Comparison of ENCODE assay signal across 8 cellular contexts in genomic region chr1:44318097-44319088, GRCh38. TPM values are rescaled to one million over a fixed set of nuclear protein-coding genes. Genes with fewer than 3 reads are reported as not detected.
A peak's percentile ranks its signal among the peaks of the same experiment; 100 is the strongest.
DNase-seq lines count a peak whose midpoint lies in the region; ATAC-seq and TF ChIP-seq lines count a peak whose summit lies in the region.

No MANE protein-coding gene starts in this region.

- H3K9me2 ChIP-seq in hepatocyte (replicated peaks; ENCODE audit: insufficient read depth), result no peaks in the 10 kb centered on the region

- peaks cover 7% of the 10 kb centered on the region for H3K79me2 ChIP-seq in hepatocyte

- peak overlapping the region in 2 of 3 donors; percentile 14 to 76 for H3K27ac Mint-ChIP-seq in IgD-negative memory B cell

- no peak overlapping the region for H3K27ac ChIP-seq in hepatocyte

- no peak overlapping the region for H3K4me3 ChIP-seq in hepatocyte

- H3K4me3 Mint-ChIP-seq in IgD-negative memory B cell, result no peak overlapping the region

- no peaks in the 10 kb centered on the region for H4K20me1 ChIP-seq in hepatocyte (ENCODE audit: insufficient read depth, poor library complexity, severe bottlenecking)

- peaks cover 4 to 7% (median 4%) of the 10 kb centered on the region in 3 donors for H3K4me1 Mint-ChIP-seq in IgD-negative memory B cell

- no peak overlapping the region for H2AFZ ChIP-seq in hepatocyte

- peak; percentile 71 for DNase-seq in DMS153 treated with DMSO at 0.1 percent for 48 hours (lab: John Stamatoyannopoulos, UW; ENCODE audit: unreplicated experiment)
- DNase-seq in RKO (ENCODE audit: low spot score), result peak; percentile 41
- DNase-seq in activated T-helper 9 cell treated with anti-CD3 and anti-CD28 coated beads, Interleukin-2, amount 50 U/mL, for 16 hours (ENCODE audit: low read depth), result peak; percentile 9
- DNase-seq in hepatocyte (ENCODE audit: low spot score), result peak; percentile 72
- peak; percentile 37 to 66 for DNase-seq in stimulated activated CD4-positive, alpha-beta T cell treated with anti-CD3 and anti-CD28 coated beads, Interleukin-2, amount 100 ng/mL, for 24 hours

- peaks cover 13% of the 10 kb centered on the region for H3K36me3 Mint-ChIP-seq in IgD-negative memory B cell

- peak; percentile 77 for TF ChIP-seq CTCF in hepatocyte (IDR thresholded peaks at IDR 0.05; ENCODE audit: poor library complexity)

- H3K27me3 ChIP-seq in hepatocyte, result no peaks in the 10 kb centered on the region

- ATAC-seq in esophagus mucosa (no peak), HG03095 (IDR thresholded peaks at IDR 0.05; ENCODE audit: unreplicated experiment) (no peak)

- H3K9me3 ChIP-seq in hepatocyte (ENCODE audit: low read depth), result no peaks in the 10 kb centered on the region

- H3K36me3 ChIP-seq in hepatocyte (replicated peaks; ENCODE audit: insufficient read depth, low read depth), result no peaks in the 10 kb centered on the region

- no peak overlapping the region for H3K4me2 ChIP-seq in hepatocyte

- WGBS in hepatocyte (ENCODE audit: low lambda C conversion rate, missing lambda C conversion rate), result 58% methylated on average over 9 of the region's 9 CpGs

- no peaks in the 10 kb centered on the region for H3K9me3 Mint-ChIP-seq in IgD-negative memory B cell

- H3K27me3 Mint-ChIP-seq in IgD-negative memory B cell, result no peaks in the 10 kb centered on the region

- H3K4me1 ChIP-seq in hepatocyte (ENCODE audit: insufficient read depth), result peaks cover 3% of the 10 kb centered on the region

RNA-seq across cellular contexts. Expression of gene ERI3, which starts 36.7 kb away (rescaled TPM):
- polyA plus RNA-seq in IgD-negative memory B cell, result 41.6 TPM
- total RNA-seq in hepatocyte, result 51.3 and 59.4 TPM in 2 replicates
- 93.2 and 104 TPM in 2 replicates for polyA plus RNA-seq in hepatocyte
- 26.5 TPM for total RNA-seq in esophagus mucosa

Comparison
In these comparisons a context has a peak if more than half of its experiments do, and no peak if none do; other contexts are left out.
1. DNase-seq: peak in every context shown above with its lines; median percentile 72 in hepatocyte; 71 in DMS153 treated with DMSO at 0.1 percent for 48 hours; 52 in stimulated activated CD4-positive, alpha-beta T cell treated with anti-CD3 and anti-CD28 coated beads, Interleukin-2, amount 100 ng/mL, for 24 hours; 41 in RKO; 9 in activated T-helper 9 cell treated with anti-CD3 and anti-CD28 coated beads, Interleukin-2, amount 50 U/mL, for 16 hours.